ENCODE assay signal across 8 cellular contexts in the genomic region with DNA sequence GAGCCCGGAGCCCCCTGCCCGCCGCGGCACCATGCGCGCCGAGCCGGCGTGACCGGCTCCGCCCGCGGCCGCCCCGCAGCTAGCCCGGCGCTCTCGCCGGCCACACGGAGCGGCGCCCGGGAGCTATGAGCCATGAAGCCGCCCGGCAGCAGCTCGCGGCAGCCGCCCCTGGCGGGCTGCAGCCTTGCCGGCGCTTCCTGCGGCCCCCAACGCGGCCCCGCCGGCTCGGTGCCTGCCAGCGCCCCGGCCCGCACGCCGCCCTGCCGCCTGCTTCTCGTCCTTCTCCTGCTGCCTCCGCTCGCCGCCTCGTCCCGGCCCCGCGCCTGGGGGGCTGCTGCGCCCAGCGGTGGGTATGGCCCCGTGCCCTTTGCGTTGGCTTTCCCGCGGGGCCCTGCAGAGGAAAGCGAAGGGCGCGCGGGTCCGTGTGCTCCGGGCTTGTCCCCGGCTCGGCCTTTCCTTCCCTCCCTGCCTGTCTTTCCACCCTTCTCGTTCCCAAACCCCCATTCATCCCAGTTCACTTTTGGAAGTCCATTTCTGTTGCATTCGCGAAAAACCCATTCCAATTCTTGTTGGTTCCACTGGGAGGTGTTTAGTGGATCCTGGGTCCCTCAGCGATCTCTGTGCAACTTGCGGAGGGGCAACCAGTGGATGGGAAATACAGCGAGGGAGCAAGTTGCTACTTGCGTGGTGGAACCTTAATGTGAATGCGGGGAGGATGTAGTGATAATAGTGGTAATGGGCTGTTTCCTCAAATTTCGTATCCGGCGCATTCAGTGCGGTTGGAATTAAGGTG. TPM values are rescaled to one million over a fixed set of nuclear protein-coding genes. Genes with fewer than 3 reads are reported as not detected.
DNase-seq lines count a peak whose midpoint lies in the region; ATAC-seq and TF ChIP-seq lines count a peak whose summit lies in the region.

No MANE protein-coding gene starts in this region.

- dilution Hi-C loops in IMR-90 (cut with HindIII; ENCODE audit: low sequenced_read_pairs, unreplicated experiment), result no loop called here

- H2BK120ac ChIP-seq in IMR-90 (ENCODE audit: low read depth, low read length), result no peak overlapping the region

- H3K4me1 Mint-ChIP-seq in activated T-cell treated with anti-CD3 and anti-CD28 coated beads, Interleukin-2, amount 50 U/mL, for 4 hours (ENCODE audit: low read depth), result peaks cover 10% of the 10 kb centered on the region

- no peak overlapping the region; the same call in 1 of the 2 replicates for H3K14ac ChIP-seq in IMR-90 (replicated peaks; ENCODE audit: low read depth, low read length)

- H4K5ac ChIP-seq in IMR-90 (ENCODE audit: low read depth, low read length), result no peak overlapping the region

- no peak overlapping the region for H3K18ac ChIP-seq in IMR-90 (ENCODE audit: low read depth, low read length)

- DNase-seq in D341Med (ENCODE audit: low spot score) (peak; percentile 85), IMR-90 (peak; percentile 22), germinal center (ENCODE audit: low spot score) (peak; percentile 72), omental fat pad (ENCODE audit: low spot score) (no peak), mesenteric fat pad (ENCODE audit: low spot score) (no peak), COLO829 (ENCODE audit: low spot score) (no peak)
- no peak for DNase-seq in activated T-cell treated with anti-CD3 and anti-CD28 coated beads, Interleukin-2, amount 50 U/mL, for 4 hours

- peak overlapping the region; percentile 60 for H3K27ac ChIP-seq in IMR-90 (ENCODE audit: insufficient read depth, low read length)

- 0 out of 2 replicates have a peak, but pooled peaks cover 1% of the 10 kb centered on the region for H3K36me3 ChIP-seq in IMR-90 (ENCODE audit: control insufficient read depth, insufficient read depth, low read length)

- H3K4ac ChIP-seq in IMR-90 (ENCODE audit: low read depth, low read length), result no peak overlapping the region; the same call in 1 of the 2 replicates

- H3K36me3 Mint-ChIP-seq in activated T-cell treated with anti-CD3 and anti-CD28 coated beads, Interleukin-2, amount 50 U/mL, for 4 hours (ENCODE audit: insufficient read depth), result no peaks in the 10 kb centered on the region

- intact Hi-C loops in IMR-90 (cut with micrococcal nuclease), result loop anchor here (2.0 to 10.0 kb wide), 4 partner anchors 51 to 279 kb away; a partner anchor contains a TSS

- in situ Hi-C loops in IMR-90 (cut with MboI; ENCODE audit: low sequenced_read_pairs), result no loop called here

- no peaks in the 10 kb centered on the region for H3K4me1 ChIP-seq in IMR-90 (ENCODE audit: control insufficient read depth, insufficient read depth, low read length)

- peak overlapping the region; percentile 76 for H3K9ac ChIP-seq in IMR-90 (ENCODE audit: low read depth, low read length)

- no peaks in the 10 kb centered on the region for H3K9me1 ChIP-seq in IMR-90 (ENCODE audit: insufficient read depth, low read length)

- H3K4me2 ChIP-seq in IMR-90 (ENCODE audit: low read depth, low read length), result peak overlapping the region; percentile 83

- no peak for TF ChIP-seq POLR2A in IMR-90 (IDR thresholded peaks at IDR 0.05; ENCODE audit: low read depth, low read length)

- no peak overlapping the region; the same call in 2 of the 3 replicates for H2BK15ac ChIP-seq in IMR-90 (ENCODE audit: low read depth, low read length)

- H3K27me3 ChIP-seq in IMR-90 (ENCODE audit: control insufficient read depth, insufficient read depth, low read length), result peaks cover 22% of the 10 kb centered on the region

- H3K23ac ChIP-seq in IMR-90 (ENCODE audit: low read depth, low read length), result no peak overlapping the region; the same call in 1 of the 2 replicates

- H2AK5ac ChIP-seq in IMR-90 (ENCODE audit: low read depth, low read length), result no peak overlapping the region

- POLR2A ChIA-PET in IMR-90 (lab: Charles Lee; ENCODE audit: unreplicated experiment), result no interaction called here

- peaks cover 58% of the 10 kb centered on the region for H3K27me3 Mint-ChIP-seq in activated T-cell treated with anti-CD3 and anti-CD28 coated beads, Interleukin-2, amount 50 U/mL, for 4 hours (ENCODE audit: low read depth)

- H4K8ac ChIP-seq in IMR-90 (ENCODE audit: low read depth in 2 of 2, low read length in 2 of 2), result no peak overlapping the region; a peak in 1 of 4 replicates

- peak overlapping the region; percentile 79 for H3K4me3 ChIP-seq in IMR-90 (ENCODE audit: insufficient read depth, low read depth, low read length)

- H4K91ac ChIP-seq in IMR-90 (ENCODE audit: insufficient read depth, low read depth, low read length), result no peak overlapping the region

- 1% methylated on average over 48 of the region's 77 CpGs; no CpG with 5 or more reads in 1 of the 2 experiments for WGBS in IMR-90 (ENCODE audit: extremely low coverage in 2 of 2, insufficient read length in 1 of 2), 2 experiments

- H2AFZ ChIP-seq in IMR-90 (replicated peaks; ENCODE audit: low read length, poor library complexity), result peak overlapping the region; percentile 91

- no peaks in the 10 kb centered on the region for H3K9me3 Mint-ChIP-seq in activated T-cell treated with anti-CD3 and anti-CD28 coated beads, Interleukin-2, amount 50 U/mL, for 4 hours

- no peaks in the 10 kb centered on the region for H3K9me3 ChIP-seq in IMR-90 (ENCODE audit: control insufficient read depth, insufficient read depth, low read length)

- H2BK5ac ChIP-seq in IMR-90 (ENCODE audit: low read depth, low read length, poor library complexity, severe bottlenecking), result no peak overlapping the region

- H2BK20ac ChIP-seq in IMR-90 (ENCODE audit: low read depth, low read length), result no peak overlapping the region

- 0 out of 2 replicates have a peak, but pooled peaks have one; percentile 13 for TF ChIP-seq RAD21 in IMR-90 (IDR thresholded peaks at IDR 0.05; ENCODE audit: low read length)

- H2AK9ac ChIP-seq in IMR-90 (replicated peaks; ENCODE audit: low read depth, low read length, poor library complexity), result no peak overlapping the region

- no peaks in the 10 kb centered on the region for H3K79me1 ChIP-seq in IMR-90 (ENCODE audit: low read depth in 1 of 2, low read length in 2 of 2)

- no peaks in the 10 kb centered on the region for H4K20me1 ChIP-seq in IMR-90 (ENCODE audit: insufficient read depth, low read length)

- BruUV-seq in IMR-90 (replicated peaks; lab: Mats Ljungman, UMichigan), result TSS peak; percentile 83

- H3K56ac ChIP-seq in IMR-90 (ENCODE audit: extremely low read depth, insufficient read depth, low read length), result no peak overlapping the region

- CTCF ChIA-PET in IMR-90 (lab: Yijun Ruan, JAX), result no interaction called here

- 0 out of 2 replicates have a peak, but pooled peaks have one; percentile 10 for TF ChIP-seq CTCF in IMR-90 (conservative IDR thresholded peaks at IDR 0.05; ENCODE audit: low read depth, low read length)
- TF ChIP-seq CTCF in omental fat pad (IDR thresholded peaks at IDR 0.05), result no peak

- ATAC-seq in GM19397 (IDR thresholded peaks at IDR 0.05; ENCODE audit: unreplicated experiment) (peak; percentile 81), IMR-90 (ENCODE audit: low read depth) (peak; percentile 78), omental fat pad (ENCODE audit: low FRiP score) (peak; percentile 45)
- ATAC-seq in activated T-cell treated with anti-CD3 and anti-CD28 coated beads, Interleukin-2, amount 50 U/mL, for 4 hours, result peak; percentile 66 to 75

- H3K4me3 Mint-ChIP-seq in activated T-cell treated with anti-CD3 and anti-CD28 coated beads, Interleukin-2, amount 50 U/mL, for 4 hours, result peak overlapping the region; percentile 79

TF ChIP-seq in IMR-90, 13 proteins besides CTCF, POLR2A, EP300 and RAD21:
- TF ChIP-seq, protein P1, sequence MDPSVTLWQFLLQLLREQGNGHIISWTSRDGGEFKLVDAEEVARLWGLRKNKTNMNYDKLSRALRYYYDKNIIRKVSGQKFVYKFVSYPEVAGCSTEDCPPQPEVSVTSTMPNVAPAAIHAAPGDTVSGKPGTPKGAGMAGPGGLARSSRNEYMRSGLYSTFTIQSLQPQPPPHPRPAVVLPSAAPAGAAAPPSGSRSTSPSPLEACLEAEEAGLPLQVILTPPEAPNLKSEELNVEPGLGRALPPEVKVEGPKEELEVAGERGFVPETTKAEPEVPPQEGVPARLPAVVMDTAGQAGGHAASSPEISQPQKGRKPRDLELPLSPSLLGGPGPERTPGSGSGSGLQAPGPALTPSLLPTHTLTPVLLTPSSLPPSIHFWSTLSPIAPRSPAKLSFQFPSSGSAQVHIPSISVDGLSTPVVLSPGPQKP (IDR thresholded peaks at IDR 0.05; ENCODE audit: borderline replicate concordance, low read depth, low read length), result no peak
- no peak for TF ChIP-seq MXI1 (IDR thresholded peaks at IDR 0.05; ENCODE audit: borderline replicate concordance, low read depth, low read length)
- no peak for TF ChIP-seq MAZ (IDR thresholded peaks at IDR 0.05; ENCODE audit: borderline replicate concordance, low read depth, low read length)
- TF ChIP-seq CHD1 (IDR thresholded peaks at IDR 0.05; ENCODE audit: low read depth, low read length), result no peak
- TF ChIP-seq MAFK (IDR thresholded peaks at IDR 0.05; ENCODE audit: low read depth, low read length), result no peak
- TF ChIP-seq BHLHE40 (IDR thresholded peaks at IDR 0.05; ENCODE audit: low read depth, low read length), result no peak
- TF ChIP-seq, protein P2, sequence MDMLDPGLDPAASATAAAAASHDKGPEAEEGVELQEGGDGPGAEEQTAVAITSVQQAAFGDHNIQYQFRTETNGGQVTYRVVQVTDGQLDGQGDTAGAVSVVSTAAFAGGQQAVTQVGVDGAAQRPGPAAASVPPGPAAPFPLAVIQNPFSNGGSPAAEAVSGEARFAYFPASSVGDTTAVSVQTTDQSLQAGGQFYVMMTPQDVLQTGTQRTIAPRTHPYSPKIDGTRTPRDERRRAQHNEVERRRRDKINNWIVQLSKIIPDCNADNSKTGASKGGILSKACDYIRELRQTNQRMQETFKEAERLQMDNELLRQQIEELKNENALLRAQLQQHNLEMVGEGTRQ (IDR thresholded peaks at IDR 0.05; ENCODE audit: low read depth, low read length), result no peak
- TF ChIP-seq CEBPB (IDR thresholded peaks at IDR 0.05; ENCODE audit: low read depth, low read length), result no peak
- no peak for TF ChIP-seq RFX5 (IDR thresholded peaks at IDR 0.05; ENCODE audit: low read depth, low read length)
- TF ChIP-seq SMC3 (IDR thresholded peaks at IDR 0.05; ENCODE audit: low read depth, low read length), result no peak

RNA-seq across cellular contexts. Expression of a gene that starts 0.6 kb away (rescaled TPM):
- total RNA-seq in IMR-90 (2012; rRNA removed) (2.9 and 3.9 TPM in 2 replicates), omental fat pad (1 to 10 TPM in 2 of 4 donors, under 1 TPM in 2; 0.37 to 4.6 (median 2.2) TPM), mesenteric fat pad (1.1 TPM)
- 7.4 and 10.3 TPM in 2 replicates for polyA plus RNA-seq in IMR-90 (2012; rRNA removed)
- 2.9 TPM in 2 replicates for polyA plus RNA-seq in IMR-90 (2012; cell fraction: cytosol; rRNA removed)
- polyA plus RNA-seq in IMR-90 (2012; cell fraction: nucleus; rRNA removed; ENCODE audit: low replicate concordance), result 1.0 and 4.3 TPM in 2 replicates
- 1 to 10 TPM in 1 of 3 donors, under 1 TPM in 2; 0.25 to 1.2 (median 0.87) TPM for total RNA-seq in activated T-cell treated with anti-CD3 and anti-CD28 coated beads, Interleukin-2, amount 50 U/mL, for 4 hours

Comparison
In these comparisons a context has a peak if more than half of its experiments do, and no peak if none do; other contexts are left out.
1. DNase-seq: peak in D341Med (single experiment), IMR-90 (single experiment) and germinal center (single experiment); none in activated T-cell treated with anti-CD3 and anti-CD28 coated beads, Interleukin-2, amount 50 U/mL, for 4 hours (single experiment), omental fat pad (single experiment), mesenteric fat pad (single experiment) and COLO829 (single experiment).
2. Peak in every context shown above with its lines, with median percentiles within 50 percentile points of each other: ATAC-seq.